ENCODE assay signal across 18 cellular contexts in the genomic region with DNA sequence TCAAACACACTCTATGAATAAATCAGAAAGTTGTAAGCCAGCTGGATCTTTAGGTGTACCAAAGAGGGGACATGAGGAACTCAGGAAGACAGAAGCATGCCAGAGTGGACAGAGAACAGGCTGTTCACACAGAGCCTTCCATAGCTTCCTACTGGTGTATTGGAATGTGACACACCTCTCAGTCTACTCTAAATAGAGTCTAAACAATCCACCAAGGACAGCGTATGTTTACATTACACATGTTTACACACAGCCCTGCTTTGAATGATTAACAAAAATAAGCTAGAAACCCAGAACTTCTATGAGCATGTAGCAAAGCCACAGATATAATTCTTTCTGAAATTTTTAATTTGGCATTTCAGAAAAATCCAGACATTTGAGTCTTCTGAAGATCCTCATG.
DNase-seq lines count a peak whose midpoint lies in the region; ATAC-seq and TF ChIP-seq lines count a peak whose summit lies in the region.
"Had no signal": no experiment of that assay in that cellular context is flagged by ENCODE, and none has a peak within 500 bp of the region (broad histone marks: within the 10 kb centered on the region; RNA-seq: fewer than 3 reads in every experiment).

No MANE protein-coding gene starts in this region.

- TF ChIP-seq POLR2A in right lobe of liver (IDR thresholded peaks at IDR 0.05): no peak
- TF ChIP-seq POLR2A in prostate gland (IDR thresholded peaks at IDR 0.05): no peak

- H3K4me3 ChIP-seq in right lobe of liver (no peak overlapping the region), prostate gland (no peak overlapping the region)
- H3K4me3 ChIP-seq in naive thymus-derived CD4-positive, alpha-beta T cell (ENCODE audit: low read length): no peak overlapping the region
- H3K4me3 ChIP-seq: GM23338, SJSA1 had no signal

- H3K27me3 ChIP-seq in right lobe of liver: no peaks in the 10 kb centered on the region
- no peaks in the 10 kb centered on the region for H3K27me3 ChIP-seq in prostate gland (replicated peaks; ENCODE audit: insufficient read depth)
- no peaks in the 10 kb centered on the region for H3K27me3 ChIP-seq in naive thymus-derived CD4-positive, alpha-beta T cell (ENCODE audit: control insufficient read depth in 2 of 2, insufficient read depth in 2 of 2, low read length in 2 of 2)
- H3K27me3 ChIP-seq: SJSA1 had no signal

- H3K4me3 Mint-ChIP-seq in naive thymus-derived CD4-positive, alpha-beta T cell: no peak overlapping the region
- H3K4me3 Mint-ChIP-seq: GM23338 had no signal

- H3K27ac Mint-ChIP-seq in naive thymus-derived CD4-positive, alpha-beta T cell: no peak overlapping the region
- H3K27ac Mint-ChIP-seq: GM23338 had no signal

- H3K27ac ChIP-seq in right lobe of liver: peak overlapping the region in 1 of 3 donors; percentile 56
- no peak overlapping the region for H3K27ac ChIP-seq in prostate gland
- no peak overlapping the region for H3K27ac ChIP-seq in naive thymus-derived CD4-positive, alpha-beta T cell (ENCODE audit: low read depth, low read length)
- H3K27ac ChIP-seq: SJSA1 had no signal

- H3K9me3 Mint-ChIP-seq in naive thymus-derived CD4-positive, alpha-beta T cell: peaks cover 0 to 35% (median 10%) of the 10 kb centered on the region in 11 donors
- H3K9me3 Mint-ChIP-seq: GM23338 had no signal

- 8% methylated on average over 1 of the region's 1 CpG for WGBS in right lobe of liver (ENCODE audit: insufficient coverage, low coverage, low lambda C conversion rate, missing lambda C conversion rate)
- WGBS in prostate gland: 47% methylated on average over 1 of the region's 1 CpG

- H3K4me1 ChIP-seq in right lobe of liver (peaks cover 0 to 43% (median under 1%) of the 10 kb centered on the region in 4 donors), prostate gland (replicated peaks) (no peaks in the 10 kb centered on the region)
- no peaks in the 10 kb centered on the region for H3K4me1 ChIP-seq in naive thymus-derived CD4-positive, alpha-beta T cell (ENCODE audit: control insufficient read depth in 2 of 2, insufficient read depth in 2 of 2, low read length in 2 of 2)
- H3K4me1 ChIP-seq: SJSA1 had no signal

- H3K27me3 Mint-ChIP-seq in naive thymus-derived CD4-positive, alpha-beta T cell: no peaks in the 10 kb centered on the region

- POLR2A ChIA-PET in naive thymus-derived CD4-positive, alpha-beta T cell (lab: Charles Lee): no interaction called here

- intact Hi-C loops in right lobe of liver (cut with DNase I) (no loop called here), prostate gland (cut with DNase I) (no loop called here)
- intact Hi-C loops in naive thymus-derived CD4-positive, alpha-beta T cell (cut with micrococcal nuclease): no loop called here

- CTCF ChIA-PET in naive thymus-derived CD4-positive, alpha-beta T cell (lab: Charles Lee): no interaction called here

- H3K36me3 Mint-ChIP-seq in naive thymus-derived CD4-positive, alpha-beta T cell: no peaks in the 10 kb centered on the region

- peak; percentile 51 for DNase-seq in H4 (ENCODE audit: low spot score)
- DNase-seq in SW480 (ENCODE audit: low spot score): peak; percentile 40
- DNase-seq in right lobe of liver: no peak
- peak; percentile 7 for DNase-seq in prostate gland (ENCODE audit: low spot score)
- no peak for DNase-seq in naive thymus-derived CD4-positive, alpha-beta T cell
- no peak for DNase-seq in stimulated activated CD4-positive, alpha-beta T cell treated with anti-CD3 and anti-CD28 coated beads, Interleukin-12 subunit alpha, Interleukin-12 subunit beta, amount 100 ng/mL, for 4 hours
- DNase-seq: DMS 273 treated with DMSO at 0.1 percent for 48 hours, GDM1, KG1, NCI-H1417, NCI-H187, NCI-H2107, NCI-H2227 treated with DMSO at 0.1 percent for 48 hours, NCI-H524 treated with DMSO at 0.1 percent for 48 hours had no signal

- ATAC-seq in right lobe of liver (peak; percentile 51 to 94 (median 70)), GM18517 (IDR thresholded peaks at IDR 0.05; ENCODE audit: unreplicated experiment) (no peak), HG02623 (IDR thresholded peaks at IDR 0.05; ENCODE audit: unreplicated experiment) (no peak)
- no peak for ATAC-seq in naive thymus-derived CD4-positive, alpha-beta T cell
- ATAC-seq: GM23338 had no signal

- H3K4me1 Mint-ChIP-seq in naive thymus-derived CD4-positive, alpha-beta T cell: no peaks in the 10 kb centered on the region

- H3K36me3 ChIP-seq in right lobe of liver (no peaks in the 10 kb centered on the region), prostate gland (no peaks in the 10 kb centered on the region)
- H3K36me3 ChIP-seq in naive thymus-derived CD4-positive, alpha-beta T cell (ENCODE audit: control insufficient read depth in 2 of 3, insufficient read depth in 3 of 3, low read length in 3 of 3): no peaks in the 10 kb centered on the region
- H3K36me3 ChIP-seq: SJSA1 had no signal

- H3K9me3 ChIP-seq in right lobe of liver (no peaks in the 10 kb centered on the region), prostate gland (no peaks in the 10 kb centered on the region)
- H3K9me3 ChIP-seq in naive thymus-derived CD4-positive, alpha-beta T cell (ENCODE audit: control insufficient read depth in 2 of 3, low read length in 3 of 3): no peaks in the 10 kb centered on the region

- TF ChIP-seq CTCF in right lobe of liver (IDR thresholded peaks at IDR 0.05) (no peak), prostate gland (IDR thresholded peaks at IDR 0.05) (no peak)

Comparison
In these comparisons a context has a peak if more than half of its experiments do, and no peak if none do; other contexts are left out.
1. DNase-seq: peak in H4 (single experiment), SW480 (single experiment) and prostate gland (single experiment); none in right lobe of liver (0 of 3), naive thymus-derived CD4-positive, alpha-beta T cell (0 of 9) and stimulated activated CD4-positive, alpha-beta T cell treated with anti-CD3 and anti-CD28 coated beads, Interleukin-12 subunit alpha, Interleukin-12 subunit beta, amount 100 ng/mL, for 4 hours (single experiment).
2. ATAC-seq: peak in right lobe of liver (4 of 4); none in naive thymus-derived CD4-positive, alpha-beta T cell (single experiment), GM18517 (single experiment) and HG02623 (single experiment).